In the genomic region with DNA sequence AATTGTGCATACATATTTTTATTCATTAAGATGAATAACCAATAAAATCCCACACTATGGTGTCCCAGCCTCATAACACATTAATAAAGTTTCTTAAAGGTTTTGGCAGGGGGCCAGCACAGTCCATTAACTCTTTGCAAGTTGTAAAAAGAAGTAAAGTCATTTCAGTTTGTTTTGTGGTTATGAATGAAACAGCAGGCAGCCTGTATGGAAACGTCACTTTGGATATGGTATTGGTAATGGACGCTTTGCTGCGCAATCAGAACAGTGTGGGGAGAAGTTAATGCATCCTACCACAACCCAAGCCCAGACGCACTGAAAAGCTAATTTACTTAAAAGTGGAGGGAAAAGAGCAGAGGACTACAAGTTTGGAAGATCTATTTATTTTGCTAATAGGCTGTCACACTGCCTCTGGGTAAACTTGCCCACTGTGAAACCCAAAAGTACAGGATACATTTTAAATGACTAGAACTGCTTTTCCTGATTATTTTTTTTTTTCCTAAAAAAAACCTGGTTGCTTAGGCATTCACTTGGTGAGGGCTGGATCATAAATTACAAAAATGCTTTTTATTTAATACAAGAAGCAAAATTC, we compare ENCODE assay signal across 1 cellular context.
TF ChIP-seq lines count a peak whose summit lies in the region.

No MANE protein-coding gene starts in this region.

TF ChIP-seq in WTC11, 78 proteins besides CTCF, POLR2A, EP300 and RAD21 (continued from another document):
- TF ChIP-seq, protein P1, sequence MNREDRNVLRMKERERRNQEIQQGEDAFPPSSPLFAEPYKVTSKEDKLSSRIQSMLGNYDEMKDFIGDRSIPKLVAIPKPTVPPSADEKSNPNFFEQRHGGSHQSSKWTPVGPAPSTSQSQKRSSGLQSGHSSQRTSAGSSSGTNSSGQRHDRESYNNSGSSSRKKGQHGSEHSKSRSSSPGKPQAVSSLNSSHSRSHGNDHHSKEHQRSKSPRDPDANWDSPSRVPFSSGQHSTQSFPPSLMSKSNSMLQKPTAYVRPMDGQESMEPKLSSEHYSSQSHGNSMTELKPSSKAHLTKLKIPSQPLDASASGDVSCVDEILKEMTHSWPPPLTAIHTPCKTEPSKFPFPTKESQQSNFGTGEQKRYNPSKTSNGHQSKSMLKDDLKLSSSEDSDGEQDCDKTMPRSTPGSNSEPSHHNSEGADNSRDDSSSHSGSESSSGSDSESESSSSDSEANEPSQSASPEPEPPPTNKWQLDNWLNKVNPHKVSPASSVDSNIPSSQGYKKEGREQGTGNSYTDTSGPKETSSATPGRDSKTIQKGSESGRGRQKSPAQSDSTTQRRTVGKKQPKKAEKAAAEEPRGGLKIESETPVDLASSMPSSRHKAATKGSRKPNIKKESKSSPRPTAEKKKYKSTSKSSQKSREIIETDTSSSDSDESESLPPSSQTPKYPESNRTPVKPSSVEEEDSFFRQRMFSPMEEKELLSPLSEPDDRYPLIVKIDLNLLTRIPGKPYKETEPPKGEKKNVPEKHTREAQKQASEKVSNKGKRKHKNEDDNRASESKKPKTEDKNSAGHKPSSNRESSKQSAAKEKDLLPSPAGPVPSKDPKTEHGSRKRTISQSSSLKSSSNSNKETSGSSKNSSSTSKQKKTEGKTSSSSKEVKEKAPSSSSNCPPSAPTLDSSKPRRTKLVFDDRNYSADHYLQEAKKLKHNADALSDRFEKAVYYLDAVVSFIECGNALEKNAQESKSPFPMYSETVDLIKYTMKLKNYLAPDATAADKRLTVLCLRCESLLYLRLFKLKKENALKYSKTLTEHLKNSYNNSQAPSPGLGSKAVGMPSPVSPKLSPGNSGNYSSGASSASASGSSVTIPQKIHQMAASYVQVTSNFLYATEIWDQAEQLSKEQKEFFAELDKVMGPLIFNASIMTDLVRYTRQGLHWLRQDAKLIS (CRISPR knock-in tag; IDR thresholded peaks at IDR 0.05; ENCODE audit: borderline replicate concordance): no peak
- TF ChIP-seq OVOL2 (CRISPR knock-in tag; IDR thresholded peaks at IDR 0.05; ENCODE audit: borderline replicate concordance) (no peak), GABPB1 (CRISPR knock-in tag; IDR thresholded peaks at IDR 0.05) (no peak), ATF1 (CRISPR knock-in tag; IDR thresholded peaks at IDR 0.05) (no peak), CREM (CRISPR knock-in tag; IDR thresholded peaks at IDR 0.05) (no peak)
